Comparison of ENCODE assay signal across 1 cellular context in the genomic region with DNA sequence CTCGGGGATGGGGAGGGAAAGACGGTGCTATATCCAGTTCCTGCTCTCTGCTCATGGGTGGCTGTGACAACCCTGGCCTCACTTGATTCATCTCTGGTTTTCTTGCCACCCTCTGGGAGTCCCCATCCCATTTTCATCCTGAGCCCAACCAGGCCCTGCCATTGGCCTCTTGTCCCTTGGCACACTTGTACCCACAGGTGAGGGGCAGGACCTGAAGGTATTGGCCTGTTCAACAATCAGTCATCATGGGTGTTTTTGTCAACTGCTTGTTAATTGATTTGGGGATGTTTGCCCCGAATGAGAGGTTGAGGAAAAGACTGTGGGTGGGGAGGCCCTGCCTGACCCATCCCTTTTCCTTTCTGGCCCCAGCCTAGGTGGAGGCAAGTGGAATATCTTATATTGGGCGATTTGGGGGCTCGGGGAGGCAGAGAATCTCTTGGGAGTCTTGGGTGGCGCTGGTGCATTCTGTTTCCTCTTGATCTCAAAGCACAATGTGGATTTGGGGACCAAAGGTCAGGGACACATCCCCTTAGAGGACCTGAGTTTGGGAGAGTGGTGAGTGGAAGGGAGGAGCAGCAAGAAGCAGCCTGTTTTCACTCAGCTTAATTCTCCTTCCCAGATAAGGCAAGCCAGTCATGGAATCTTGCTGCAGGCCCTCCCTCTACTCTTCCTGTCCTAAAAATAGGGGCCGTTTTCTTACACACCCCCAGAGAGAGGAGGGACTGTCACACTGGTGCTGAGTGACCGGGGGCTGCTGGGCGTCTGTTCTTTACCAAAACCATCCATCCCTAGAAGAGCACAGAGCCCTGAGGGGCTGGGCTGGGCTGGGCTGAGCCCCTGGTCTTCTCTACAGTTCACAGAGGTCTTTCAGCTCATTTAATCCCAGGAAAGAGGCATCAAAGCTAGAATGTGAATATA.
TF ChIP-seq lines count a peak whose summit lies in the region.

No MANE protein-coding gene starts in this region.

TF ChIP-seq in IMR-90, 13 proteins besides CTCF, POLR2A, EP300 and RAD21:
- no peak for TF ChIP-seq BHLHE40 (IDR thresholded peaks at IDR 0.05; ENCODE audit: low read depth, low read length)
- TF ChIP-seq NFE2L2 (IDR thresholded peaks at IDR 0.05; ENCODE audit: low read depth, low read length), result no peak
- TF ChIP-seq CEBPB (IDR thresholded peaks at IDR 0.05; ENCODE audit: low read depth, low read length), result no peak
- TF ChIP-seq RFX5 (IDR thresholded peaks at IDR 0.05; ENCODE audit: low read depth, low read length), result no peak
- no peak for TF ChIP-seq MXI1 (IDR thresholded peaks at IDR 0.05; ENCODE audit: borderline replicate concordance, low read depth, low read length)
- no peak for TF ChIP-seq USF2 (IDR thresholded peaks at IDR 0.05; ENCODE audit: low read depth, low read length)
- no peak for TF ChIP-seq SMC3 (IDR thresholded peaks at IDR 0.05; ENCODE audit: low read depth, low read length)
- no peak for TF ChIP-seq MAZ (IDR thresholded peaks at IDR 0.05; ENCODE audit: borderline replicate concordance, low read depth, low read length)
- TF ChIP-seq RCOR1 (IDR thresholded peaks at IDR 0.05; ENCODE audit: insufficient replicate concordance, low read length), result no peak
- no peak for TF ChIP-seq CHD1 (IDR thresholded peaks at IDR 0.05; ENCODE audit: low read depth, low read length)
- TF ChIP-seq MAFK (IDR thresholded peaks at IDR 0.05; ENCODE audit: low read depth, low read length), result no peak
- TF ChIP-seq, protein P1, sequence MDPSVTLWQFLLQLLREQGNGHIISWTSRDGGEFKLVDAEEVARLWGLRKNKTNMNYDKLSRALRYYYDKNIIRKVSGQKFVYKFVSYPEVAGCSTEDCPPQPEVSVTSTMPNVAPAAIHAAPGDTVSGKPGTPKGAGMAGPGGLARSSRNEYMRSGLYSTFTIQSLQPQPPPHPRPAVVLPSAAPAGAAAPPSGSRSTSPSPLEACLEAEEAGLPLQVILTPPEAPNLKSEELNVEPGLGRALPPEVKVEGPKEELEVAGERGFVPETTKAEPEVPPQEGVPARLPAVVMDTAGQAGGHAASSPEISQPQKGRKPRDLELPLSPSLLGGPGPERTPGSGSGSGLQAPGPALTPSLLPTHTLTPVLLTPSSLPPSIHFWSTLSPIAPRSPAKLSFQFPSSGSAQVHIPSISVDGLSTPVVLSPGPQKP (IDR thresholded peaks at IDR 0.05; ENCODE audit: borderline replicate concordance, low read depth, low read length), result no peak
- no peak for TF ChIP-seq FOS (IDR thresholded peaks at IDR 0.05; ENCODE audit: low read depth, low read length)
TF ChIP-seq in IMR-90: peak in this region for 0.
